15 cellular contexts compared by ENCODE assay signal in genomic region chrX:45006002-45006800, GRCh38.
DNase-seq lines count a peak whose midpoint lies in the region; ATAC-seq, FAIRE-seq and TF ChIP-seq lines count a peak whose summit lies in the region.
"Had no signal": no experiment of that assay in that cellular context is flagged by ENCODE, and none has a peak within 500 bp of the region (broad histone marks: within the 10 kb centered on the region; RNA-seq: fewer than 3 reads in every experiment).

No MANE protein-coding gene starts in this region.

- FAIRE-seq in K562 (lab: Jason Lieb, UNC) = no peak
- FAIRE-seq: HepG2 had no signal

- H3K79me2 ChIP-seq in K562 (ENCODE audit: control insufficient read depth, insufficient read depth, low read length) = peaks cover 54% of the 10 kb centered on the region

- CTCF ChIA-PET in K562 (lab: Yijun Ruan, JAX; ENCODE audit: low intra/inter-chr PET ratio) = no interaction called here

- in situ Hi-C loops in K562 (cut with MboI) = no loop called here

- no peak overlapping the region for H3K27ac ChIP-seq in K562 (ENCODE audit: extremely low read depth, low read depth, low read length)
- H3K27ac ChIP-seq: left lung, vagina had no signal

- BruUV-seq in K562 (replicated peaks; lab: Mats Ljungman, UMichigan) = no TSS peak

- 0 out of 3 replicates have a peak, but pooled peaks cover 2% of the 10 kb centered on the region for H3K36me3 ChIP-seq in K562 (ENCODE audit: control insufficient read depth, insufficient read depth, low read length)
- H3K36me3 ChIP-seq: left lung, vagina had no signal

- no peak overlapping the region for H3K4me3 ChIP-seq in K562
- H3K4me3 ChIP-seq: left lung, vagina had no signal

- peak overlapping the region in 2 of 4 donors; percentile 49 to 73 for H3K4me3 Mint-ChIP-seq in IgD-negative memory B cell
- peak overlapping the region; percentile 10 for H3K4me3 Mint-ChIP-seq in neural crest cell
- H3K4me3 Mint-ChIP-seq: T-helper 2 cell treated with Interferon-gamma antibody and Interleukin-4, amounts not matched to agents 5 μg/mL and 100 μg/mL, for 36 hours had no signal

- H4K20me1 ChIP-seq in K562 (replicated peaks; ENCODE audit: control insufficient read depth, insufficient read depth, low read length) = no peaks in the 10 kb centered on the region; the same call in none of the 2 replicates

- intact Hi-C loops in K562 (cut with micrococcal nuclease) = no loop called here

- H3K9me3 Mint-ChIP-seq in IgD-negative memory B cell = peaks cover 0 to 10% (median 8%) of the 10 kb centered on the region in 3 donors
- peaks cover 10% of the 10 kb centered on the region for H3K9me3 Mint-ChIP-seq in neural crest cell

- TF ChIP-seq CTCF in K562 (IDR thresholded peaks at IDR 0.05 in 2 of 3, conservative IDR thresholded peaks at IDR 0.05 in 1 of 3; ENCODE audit: insufficient read depth in 2 of 3, low read depth in 1 of 3, low read length in 3 of 3) (no peak), neural crest cell (conservative IDR thresholded peaks at IDR 0.05) (no peak)

- peak; percentile 51; the same call in 2 of the 3 replicates for ATAC-seq in K562
- ATAC-seq: HepG2, left lung had no signal

- no peak overlapping the region for H3K9ac ChIP-seq in K562 (ENCODE audit: insufficient read depth in 1 of 2, low read depth in 2 of 2, low read length in 2 of 2)

- TF ChIP-seq EP300 in K562 (IDR thresholded peaks at IDR 0.05; ENCODE audit: low read length) = no peak

- peaks cover 2 to 3% of the 10 kb centered on the region in 2 experiments; a peak in 4 of 5 replicates for H3K4me1 ChIP-seq in K562 (replicated peaks in 1 of 2; ENCODE audit: control insufficient read depth in 2 of 2, insufficient read depth in 2 of 2, low read length in 2 of 2)

- H3K27ac Mint-ChIP-seq in IgD-negative memory B cell (peak overlapping the region in 2 of 3 donors; percentile 83 to 92), neural crest cell (ENCODE audit: unreplicated experiment) (no peak overlapping the region)
- H3K27ac Mint-ChIP-seq: T-helper 2 cell treated with Interferon-gamma antibody and Interleukin-4, amounts not matched to agents 5 μg/mL and 100 μg/mL, for 36 hours had no signal

- no peaks in the 10 kb centered on the region for H3K9me1 ChIP-seq in K562 (ENCODE audit: control insufficient read depth, insufficient read depth, low read length)

- H2AFZ ChIP-seq in K562 (ENCODE audit: low read depth, low read length) = no peak overlapping the region

- peaks cover 5% of the 10 kb centered on the region for H3K36me3 Mint-ChIP-seq in IgD-negative memory B cell
- H3K36me3 Mint-ChIP-seq in neural crest cell (ENCODE audit: low read depth) = peaks cover 17% of the 10 kb centered on the region

- H3K9me3 ChIP-seq in K562 (replicated peaks; ENCODE audit: control insufficient read depth, insufficient read depth, low read depth, low read length) = no peaks in the 10 kb centered on the region
- H3K9me3 ChIP-seq: left lung, vagina had no signal

- H3K4me1 Mint-ChIP-seq in IgD-negative memory B cell (peaks cover 15 to 37% (median 26%) of the 10 kb centered on the region in 3 donors), neural crest cell (peaks cover 23% of the 10 kb centered on the region)

- DNase-seq in activated naive CD4-positive, alpha-beta T cell treated with Interleukin-2 at 50 U/mL for 16 hours = peak; percentile 10
- DNase-seq in activated naive CD4-positive, alpha-beta T cell treated with anti-CD3 and anti-CD28 coated beads, Interleukin-2, amount 50 U/mL, for 16 hours = no peak
- DNase-seq in K562 (ENCODE audit: extremely low read depth in 1 of 4, low spot score in 3 of 4) (no peak), neural crest cell (ENCODE audit: low read depth, low spot score) (no peak), MV-4-11 (lab: John Stamatoyannopoulos, UW) (no peak), activated gamma-delta T cell treated with Interleukin-2 at 50 U/mL for 16 hours (no peak), hippocampal formation (lab: John Stamatoyannopoulos, UW) (no peak)
- DNase-seq: effector CD8-positive, alpha-beta T cell; glutamatergic neuron; left lung; NCI-H524 treated with DMSO at 0.1 percent for 48 hours had no signal

- no peak for TF ChIP-seq RAD21 in K562 (CRISPR knock-in tag; conservative IDR thresholded peaks at IDR 0.05 in 1 of 2, IDR thresholded peaks at IDR 0.05 in 1 of 2)

- H3K27me3 Mint-ChIP-seq in IgD-negative memory B cell = no peaks in the 10 kb centered on the region
- H3K27me3 Mint-ChIP-seq in neural crest cell (ENCODE audit: low read depth) = no peaks in the 10 kb centered on the region

- WGBS in K562 (ENCODE audit: insufficient coverage, low coverage, missing lambda C conversion rate) = 80% methylated on average over 6 of the region's 13 CpGs

- POLR2A ChIA-PET in K562 (lab: Yijun Ruan, JAX) = no interaction called here

- no peak for TF ChIP-seq POLR2A in K562 (conservative IDR thresholded peaks at IDR 0.05)

- H3K4me2 ChIP-seq in K562 (ENCODE audit: insufficient read depth, low read length) = no peak overlapping the region

- H3K27me3 ChIP-seq in K562 (ENCODE audit: control insufficient read depth in 2 of 2, insufficient read depth in 2 of 2, low read length in 2 of 2) = no peaks in the 10 kb centered on the region
- H3K27me3 ChIP-seq: left lung, vagina had no signal

TF ChIP-seq in K562, 482 proteins besides CTCF, POLR2A, EP300 and RAD21:
- TF ChIP-seq RBM25 (IDR thresholded peaks at IDR 0.05; ENCODE audit: low read depth, low read length, severe bottlenecking) (no peak), CTCFL (IDR thresholded peaks at IDR 0.05; ENCODE audit: borderline replicate concordance, insufficient read depth, low read depth, low read length, poor library complexity, severe bottlenecking) (no peak), KLF1 (tag; IDR thresholded peaks at IDR 0.05) (no peak), LEF1 (IDR thresholded peaks at IDR 0.05) (no peak), ZNF740 (CRISPR knock-in tag; IDR thresholded peaks at IDR 0.05) (no peak), ZNF740 (tag; IDR thresholded peaks at IDR 0.05) (0 out of 4 replicates have a peak, but pooled peaks of 1 of the 2 experiments have one; percentile 36), ZNF436 (CRISPR knock-in tag; IDR thresholded peaks at IDR 0.05) (no peak)
